Comparison of ENCODE assay signal across 8 cellular contexts in the genomic region with DNA sequence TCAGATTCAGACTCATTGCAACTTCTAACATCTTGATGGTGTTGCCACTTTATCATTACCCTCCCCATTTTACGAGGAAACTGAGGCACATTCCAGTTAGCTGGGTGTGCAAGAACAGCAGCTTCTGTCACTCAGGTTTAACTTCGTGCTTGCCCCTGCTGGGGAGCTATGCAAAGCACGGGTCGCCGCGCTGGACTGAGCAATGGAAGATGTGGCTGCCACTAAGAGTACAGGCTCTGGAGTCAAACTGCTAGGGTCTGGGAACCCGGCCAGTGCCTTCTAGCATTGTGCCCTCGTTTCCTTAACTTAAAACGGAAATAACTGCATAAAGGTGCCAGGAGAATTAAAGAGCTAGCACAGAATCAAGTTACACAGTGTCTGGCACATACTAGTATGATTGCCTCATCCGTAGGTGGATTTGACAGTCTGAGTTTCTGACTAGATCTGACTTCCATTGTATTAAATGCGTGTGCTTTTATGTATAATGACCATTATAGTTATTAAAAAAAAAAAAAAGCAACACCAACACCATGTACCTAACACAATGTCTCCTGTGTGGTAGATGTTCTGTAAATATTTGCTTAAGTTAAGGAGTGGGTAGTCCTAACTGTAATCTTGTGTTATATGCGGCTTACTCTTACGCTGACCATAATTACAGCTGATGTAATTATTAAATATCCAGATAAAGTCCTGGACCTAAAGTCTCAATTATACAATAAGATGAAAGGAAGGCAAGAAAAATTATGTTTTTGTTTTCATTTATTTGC. TPM values are rescaled to one million over a fixed set of nuclear protein-coding genes. Genes with fewer than 3 reads are reported as not detected.
DNase-seq lines count a peak whose midpoint lies in the region; ATAC-seq, FAIRE-seq and TF ChIP-seq lines count a peak whose summit lies in the region.

No MANE protein-coding gene starts in this region.

- peaks cover 18% of the 10 kb centered on the region for H3K36me3 ChIP-seq in ectodermal cell (ENCODE audit: control insufficient read depth, insufficient read depth, low read length)

- H3K27me3 ChIP-seq in ectodermal cell (ENCODE audit: control insufficient read depth, insufficient read depth, low read length, poor library complexity, severe bottlenecking), result no peaks in the 10 kb centered on the region

- H3K4me2 ChIP-seq in A549, result peak overlapping the region; percentile 80

- DNase-seq in A549 (ENCODE audit: low read depth in 1 of 2, low spot score in 1 of 2) (peak; percentile 15 to 23), GM13977 (ENCODE audit: low spot score) (peak; percentile 80), NCI-H1105 treated with DMSO at 0.1 percent for 48 hours (lab: John Stamatoyannopoulos, UW) (peak; percentile 44), memory B cell (ENCODE audit: low spot score in 2 of 2) (peak in 1 of 2 donors; percentile 37)
- DNase-seq in activated CD4-positive, alpha-beta T cell treated with anti-CD3 and anti-CD28 coated beads, Interleukin-2, amount 10 ng/mL, durations not matched to agents 7 days and 5 days, result peak; percentile 60
- DNase-seq in stimulated activated CD8-positive, alpha-beta memory T cell treated with anti-CD3 and anti-CD28 coated beads, Interleukin-4, amount 100 ng/mL, for 48 hours, result peak; percentile 71

- CTCF ChIA-PET in A549 (lab: Yijun Ruan, JAX), result no interaction called here
- CTCF ChIA-PET in activated CD4-positive, alpha-beta T cell treated with anti-CD3 and anti-CD28 coated beads, Interleukin-2, amount 10 ng/mL, durations not matched to agents 7 days and 5 days (lab: Charles Lee), result interaction anchor here (0.6 to 1.1 kb wide), 3 partner anchors 9 to 163 kb away, joined by 3 to 5 read pairs (median 3); no protein-coding TSS in a partner anchor

- H3K9me3 ChIP-seq in A549, result peaks cover 50% of the 10 kb centered on the region
- no peaks in the 10 kb centered on the region for H3K9me3 ChIP-seq in ectodermal cell (ENCODE audit: control insufficient read depth, low read length)

- FAIRE-seq in A549 (lab: Jason Lieb, UNC), result no peak

- no peak for TF ChIP-seq RAD21 in A549 (conservative IDR thresholded peaks at IDR 0.05 in 1 of 2, IDR thresholded peaks at IDR 0.05 in 1 of 2)

- peak overlapping the region; percentile 91 for H3K27ac Mint-ChIP-seq in activated CD4-positive, alpha-beta T cell treated with anti-CD3 and anti-CD28 coated beads, Interleukin-2, amount 10 ng/mL, durations not matched to agents 7 days and 5 days
- H3K27ac Mint-ChIP-seq in memory B cell, result peak overlapping the region; percentile 90

- H3K27ac ChIP-seq in A549, result peak overlapping the region; percentile 76 to 92
- no peak overlapping the region for H3K27ac ChIP-seq in ectodermal cell (ENCODE audit: insufficient read depth, low read depth, low read length, poor library complexity, severe bottlenecking)

- TF ChIP-seq POLR2A in A549 (IDR thresholded peaks at IDR 0.05; ENCODE audit: low read length), result no peak

- peaks cover 17% of the 10 kb centered on the region for H3K27me3 Mint-ChIP-seq in activated CD4-positive, alpha-beta T cell treated with anti-CD3 and anti-CD28 coated beads, Interleukin-2, amount 10 ng/mL, durations not matched to agents 7 days and 5 days
- H3K27me3 Mint-ChIP-seq in memory B cell, result no peaks in the 10 kb centered on the region

- in situ Hi-C loops in GM13977 (cut with MboI; ENCODE audit: low pct_unique_long_range_greater_than_20kb, low sequenced_read_pairs, unreplicated experiment), result no loop called here

- H3K4me3 Mint-ChIP-seq in activated CD4-positive, alpha-beta T cell treated with anti-CD3 and anti-CD28 coated beads, Interleukin-2, amount 10 ng/mL, durations not matched to agents 7 days and 5 days, result peak overlapping the region; percentile 90
- peak overlapping the region; percentile 91 for H3K4me3 Mint-ChIP-seq in memory B cell

- peaks cover 29% of the 10 kb centered on the region for H3K9me3 Mint-ChIP-seq in activated CD4-positive, alpha-beta T cell treated with anti-CD3 and anti-CD28 coated beads, Interleukin-2, amount 10 ng/mL, durations not matched to agents 7 days and 5 days
- H3K9me3 Mint-ChIP-seq in memory B cell, result peaks cover 4% of the 10 kb centered on the region

- TF ChIP-seq EP300 in A549 (IDR thresholded peaks at IDR 0.05), result no peak

- H3K4me1 ChIP-seq in A549 (0 out of 3 replicates have a peak, but pooled peaks cover 3% of the 10 kb centered on the region), ectodermal cell (ENCODE audit: control insufficient read depth, insufficient read depth, low read length) (peaks cover 4% of the 10 kb centered on the region)

- TF ChIP-seq CTCF in A549 (IDR thresholded peaks at IDR 0.05), result no peak
- no peak for TF ChIP-seq CTCF in GM13977 (IDR thresholded peaks at IDR 0.05; ENCODE audit: extremely low read depth, insufficient read depth, missing control alignments)

- peaks cover 42% of the 10 kb centered on the region for H3K4me1 Mint-ChIP-seq in activated CD4-positive, alpha-beta T cell treated with anti-CD3 and anti-CD28 coated beads, Interleukin-2, amount 10 ng/mL, durations not matched to agents 7 days and 5 days
- peaks cover 12% of the 10 kb centered on the region for H3K4me1 Mint-ChIP-seq in memory B cell

- H3K4me3 ChIP-seq in A549, result peak overlapping the region; percentile 62
- peak overlapping the region; percentile 64 for H3K4me3 ChIP-seq in ectodermal cell (ENCODE audit: insufficient read depth, low read depth, low read length)

- H3K36me3 Mint-ChIP-seq in activated CD4-positive, alpha-beta T cell treated with anti-CD3 and anti-CD28 coated beads, Interleukin-2, amount 10 ng/mL, durations not matched to agents 7 days and 5 days (ENCODE audit: low read depth), result peaks cover 37% of the 10 kb centered on the region
- H3K36me3 Mint-ChIP-seq in memory B cell, result peaks cover 27% of the 10 kb centered on the region

- ATAC-seq in A549 (peak in 1 of 2 experiments; percentile 46; a peak in 3 of 6 replicates), HG02840 (IDR thresholded peaks at IDR 0.05; ENCODE audit: low FRiP score, unreplicated experiment) (peak; percentile 67), memory B cell (ENCODE audit: low read depth) (peak; percentile 67)

- POLR2A ChIA-PET in A549 (lab: Yijun Ruan, JAX), result no interaction called here
- POLR2A ChIA-PET in activated CD4-positive, alpha-beta T cell treated with anti-CD3 and anti-CD28 coated beads, Interleukin-2, amount 10 ng/mL, durations not matched to agents 7 days and 5 days (lab: Charles Lee), result interaction anchor here (0.9 kb wide), 1 partner anchor 69 kb away, joined by 3 read pairs; no protein-coding TSS in a partner anchor

- 69% methylated on average over 13 of the region's 13 CpGs for WGBS in A549 (ENCODE audit: missing lambda C conversion rate)
- 26 to 33% methylated on average over 10 to 11 of the region's 13 CpGs for WGBS in ectodermal cell, 2 experiments

TF ChIP-seq in A549, 52 proteins besides CTCF, POLR2A, EP300 and RAD21 (continues in another document):
- TF ChIP-seq, protein P1, sequence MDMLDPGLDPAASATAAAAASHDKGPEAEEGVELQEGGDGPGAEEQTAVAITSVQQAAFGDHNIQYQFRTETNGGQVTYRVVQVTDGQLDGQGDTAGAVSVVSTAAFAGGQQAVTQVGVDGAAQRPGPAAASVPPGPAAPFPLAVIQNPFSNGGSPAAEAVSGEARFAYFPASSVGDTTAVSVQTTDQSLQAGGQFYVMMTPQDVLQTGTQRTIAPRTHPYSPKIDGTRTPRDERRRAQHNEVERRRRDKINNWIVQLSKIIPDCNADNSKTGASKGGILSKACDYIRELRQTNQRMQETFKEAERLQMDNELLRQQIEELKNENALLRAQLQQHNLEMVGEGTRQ (IDR thresholded peaks at IDR 0.05), result no peak
- no peak for TF ChIP-seq TFCP2L1 (CRISPR knock-in tag; IDR thresholded peaks at IDR 0.05)

RNA-seq across cellular contexts. Expression of gene ZNF22, which starts 0.8 kb away (rescaled TPM):
- polyA plus RNA-seq in A549 (2011; rRNA removed), result 11.0 and 13.0 TPM in 2 replicates
- 2.8 and 2.9 TPM in 2 replicates for polyA plus RNA-seq in A549 (2012; cell fraction: cytosol; rRNA removed)
- polyA plus RNA-seq in A549 (2012; cell fraction: nucleus; rRNA removed), result 0.54 and 1.7 TPM in 2 replicates
- polyA plus RNA-seq in A549 (2017; fragmentation: RNase III; extraction: RNeasy Plus Mini Kit Qiagen cat#74134 plus additional on column Dnase treatment), result 8.5 to 8.7 TPM (median 8.6 TPM) in 3 replicates
- polyA minus RNA-seq in A549 (2011; rRNA and poly(A)+ RNA removed), result 1.4 and 2.2 TPM in 2 replicates
- 10 to 100 TPM; 26.9 to 29.7 TPM for total RNA-seq in activated CD4-positive, alpha-beta T cell treated with anti-CD3 and anti-CD28 coated beads, Interleukin-2, amount 10 ng/mL, durations not matched to agents 7 days and 5 days
- 64.6 TPM for polyA plus RNA-seq in ectodermal cell (2013, experiment 1 of 4)
- polyA plus RNA-seq in ectodermal cell (2013, experiment 2 of 4), result 68.9 TPM
- polyA plus RNA-seq in ectodermal cell (2013, experiment 3 of 4), result 62.8 TPM
- polyA plus RNA-seq in ectodermal cell (2013, experiment 4 of 4), result 68.1 TPM

RNA-seq across cellular contexts. Expression of gene DEPP1, which starts 23.0 kb away (rescaled TPM):
- polyA plus RNA-seq in A549 (2011; rRNA removed) (0.89 and 0.92 TPM in 2 replicates), A549 (2017; fragmentation: RNase III; extraction: RNeasy Plus Mini Kit Qiagen cat#74134 plus additional on column Dnase treatment) (0.22 to 0.50 TPM (median 0.46 TPM) in 3 replicates)
- 0.37 and 0.71 TPM in 2 replicates for polyA plus RNA-seq in A549 (2012; cell fraction: cytosol; rRNA removed)
- polyA plus RNA-seq in A549 (2012; cell fraction: nucleus; rRNA removed), result 0.51 and 1.2 TPM in 2 replicates
- 1.5 and 2.1 TPM in 2 replicates for polyA minus RNA-seq in A549 (2011; rRNA and poly(A)+ RNA removed)
- total RNA-seq in activated CD4-positive, alpha-beta T cell treated with anti-CD3 and anti-CD28 coated beads, Interleukin-2, amount 10 ng/mL, durations not matched to agents 7 days and 5 days, result under 1 TPM; 0.22 to 0.33 TPM
- 0.24 TPM for polyA plus RNA-seq in ectodermal cell (2013, experiment 1 of 4)
- polyA plus RNA-seq in ectodermal cell (2013, experiment 2 of 4), result 0.48 TPM
- polyA plus RNA-seq in ectodermal cell (2013, experiment 3 of 4), result 0.27 TPM
- 0.49 TPM for polyA plus RNA-seq in ectodermal cell (2013, experiment 4 of 4)

RNA-seq across cellular contexts. Expression of gene RASSF4, which starts 42.0 kb away (rescaled TPM):
- polyA plus RNA-seq in A549 (2011; rRNA removed) (2.1 and 2.2 TPM in 2 replicates), A549 (2017; fragmentation: RNase III; extraction: RNeasy Plus Mini Kit Qiagen cat#74134 plus additional on column Dnase treatment) (1.3 to 2.3 TPM (median 1.9 TPM) in 3 replicates)
- 0.99 and 1.2 TPM in 2 replicates for polyA plus RNA-seq in A549 (2012; cell fraction: cytosol; rRNA removed)
- 2.7 and 2.9 TPM in 2 replicates for polyA plus RNA-seq in A549 (2012; cell fraction: nucleus; rRNA removed)
- polyA minus RNA-seq in A549 (2011; rRNA and poly(A)+ RNA removed), result 2.3 and 2.9 TPM in 2 replicates
- total RNA-seq in activated CD4-positive, alpha-beta T cell treated with anti-CD3 and anti-CD28 coated beads, Interleukin-2, amount 10 ng/mL, durations not matched to agents 7 days and 5 days, result under 1 TPM; 0.42 to 0.52 TPM
- polyA plus RNA-seq in ectodermal cell (2013, experiment 1 of 4), result 8.1 TPM
- 10.0 TPM for polyA plus RNA-seq in ectodermal cell (2013, experiment 2 of 4)
- 11.4 TPM for polyA plus RNA-seq in ectodermal cell (2013, experiment 3 of 4)
- polyA plus RNA-seq in ectodermal cell (2013, experiment 4 of 4), result 11.6 TPM
